Comparison of ENCODE assay signal across 13 cellular contexts in genomic region chr2:213285404-213285803, GRCh38. TPM values are rescaled to one million over a fixed set of nuclear protein-coding genes. Genes with fewer than 3 reads are reported as not detected.
DNase-seq lines count a peak whose midpoint lies in the region; ATAC-seq and TF ChIP-seq lines count a peak whose summit lies in the region.
"Had no signal": no experiment of that assay in that cellular context is flagged by ENCODE, and none has a peak within 500 bp of the region (broad histone marks: within the 10 kb centered on the region; RNA-seq: fewer than 3 reads in every experiment).

No MANE protein-coding gene starts in this region.

- H3K9me3 Mint-ChIP-seq in activated T-cell treated with anti-CD3 and anti-CD28 coated beads, Interleukin-2, amount 50 U/mL, for 4 hours = no peaks in the 10 kb centered on the region
- H3K9me3 Mint-ChIP-seq in activated T-helper 17 cell treated with anti-CD3 and anti-CD28 coated beads, Interleukin-2, amount 50 U/mL, for 72 hours = no peaks in the 10 kb centered on the region
- H3K9me3 Mint-ChIP-seq: stimulated activated memory B cell treated with anti-CD40 and anti-IgM and Interleukin-4, amounts not matched to agents 10 μg/mL and 1 μg/mL and 100 μg/mL, for 72 hours had no signal

- peaks cover 27% of the 10 kb centered on the region for H3K4me1 Mint-ChIP-seq in activated T-cell treated with anti-CD3 and anti-CD28 coated beads, Interleukin-2, amount 50 U/mL, for 4 hours (ENCODE audit: low read depth)
- H3K4me1 Mint-ChIP-seq in activated T-helper 17 cell treated with anti-CD3 and anti-CD28 coated beads, Interleukin-2, amount 50 U/mL, for 72 hours = peaks cover 6% of the 10 kb centered on the region

- H3K27me3 ChIP-seq in iPS-20b (ENCODE audit: insufficient read depth, low read length) (no peaks in the 10 kb centered on the region), testis (no peaks in the 10 kb centered on the region)

- H3K27ac ChIP-seq in iPS-20b (ENCODE audit: low read length) (no peak overlapping the region), testis (no peak overlapping the region)

- TF ChIP-seq POLR2A in testis (IDR thresholded peaks at IDR 0.05) = no peak

- peaks cover 5% of the 10 kb centered on the region for H3K36me3 Mint-ChIP-seq in activated T-cell treated with anti-CD3 and anti-CD28 coated beads, Interleukin-2, amount 50 U/mL, for 4 hours (ENCODE audit: insufficient read depth)
- H3K36me3 Mint-ChIP-seq in activated T-helper 17 cell treated with anti-CD3 and anti-CD28 coated beads, Interleukin-2, amount 50 U/mL, for 72 hours (ENCODE audit: low read depth) = no peaks in the 10 kb centered on the region

- TF ChIP-seq CTCF in testis (IDR thresholded peaks at IDR 0.05) = no peak

- peak overlapping the region; percentile 89 for H3K27ac Mint-ChIP-seq in activated T-helper 17 cell treated with anti-CD3 and anti-CD28 coated beads, Interleukin-2, amount 50 U/mL, for 72 hours

- peaks cover 15% of the 10 kb centered on the region for H3K4me1 ChIP-seq in iPS-20b (ENCODE audit: insufficient read depth, low read length)
- peaks cover 5% of the 10 kb centered on the region for H3K4me1 ChIP-seq in testis

- peak overlapping the region; percentile 35 for H3K4me3 Mint-ChIP-seq in activated T-cell treated with anti-CD3 and anti-CD28 coated beads, Interleukin-2, amount 50 U/mL, for 4 hours
- peak overlapping the region; percentile 89 for H3K4me3 Mint-ChIP-seq in activated T-helper 17 cell treated with anti-CD3 and anti-CD28 coated beads, Interleukin-2, amount 50 U/mL, for 72 hours

- H3K4me3 ChIP-seq in iPS-20b (ENCODE audit: low read length) (peak overlapping the region; percentile 94), testis (peak overlapping the region; percentile 76 to 89)

- ATAC-seq in activated T-cell treated with anti-CD3 and anti-CD28 coated beads, Interleukin-2, amount 50 U/mL, for 4 hours = no peak
- no peak for ATAC-seq in activated T-helper 17 cell treated with anti-CD3 and anti-CD28 coated beads, Interleukin-2, amount 50 U/mL, for 72 hours (replicated peaks)
- ATAC-seq in GM19463 (IDR thresholded peaks at IDR 0.05; ENCODE audit: unreplicated experiment) (no peak), HG03521 (IDR thresholded peaks at IDR 0.05; ENCODE audit: unreplicated experiment) (no peak)
- ATAC-seq: stimulated activated memory B cell treated with anti-CD40 and anti-IgM and Interleukin-4, amounts not matched to agents 10 μg/mL and 1 μg/mL and 100 μg/mL, for 72 hours had no signal

- DNase-seq in activated T-cell treated with anti-CD3 and anti-CD28 coated beads, Interleukin-2, amount 50 U/mL, for 4 hours = no peak
- DNase-seq in activated T-cell treated with anti-CD3 and anti-CD28 coated beads, Interleukin-2, amount 50 U/mL, for 1 hour = no peak
- DNase-seq in testis (no peak), AML-193 (lab: John Stamatoyannopoulos, UW) (no peak)
- DNase-seq: effector CD8-positive, alpha-beta T cell; NCI-H2029 treated with DMSO at 0.1 percent for 48 hours; occipital lobe had no signal

- no peaks in the 10 kb centered on the region for H3K36me3 ChIP-seq in iPS-20b (ENCODE audit: insufficient read depth, low read depth, low read length)
- no peaks in the 10 kb centered on the region for H3K36me3 ChIP-seq in testis (ENCODE audit: low read depth, missing control alignments)
- H3K36me3 ChIP-seq: BLaER1 treated with 17β-estradiol and CSF1 and Interleukin-3, amounts not matched to agents 10 nM and 100 nM had no signal

- intact Hi-C loops in testis (cut with DNase I; ENCODE audit: low total_unique reads) = no loop called here

- H3K9me3 ChIP-seq in iPS-20b (ENCODE audit: insufficient read depth, low read depth, low read length) (no peaks in the 10 kb centered on the region), testis (no peaks in the 10 kb centered on the region)

- peak overlapping the region; percentile 85; the same call in 1 of the 2 replicates for H3K9ac ChIP-seq in iPS-20b (ENCODE audit: low read depth, low read length)

- WGBS in testis, 2 donors = 53 to 62% methylated on average over 5 of the region's 5 CpGs

- H3K27me3 Mint-ChIP-seq in activated T-cell treated with anti-CD3 and anti-CD28 coated beads, Interleukin-2, amount 50 U/mL, for 4 hours (ENCODE audit: low read depth) = no peaks in the 10 kb centered on the region
- no peaks in the 10 kb centered on the region for H3K27me3 Mint-ChIP-seq in activated T-helper 17 cell treated with anti-CD3 and anti-CD28 coated beads, Interleukin-2, amount 50 U/mL, for 72 hours
- H3K27me3 Mint-ChIP-seq: stimulated activated memory B cell treated with anti-CD40 and anti-IgM and Interleukin-4, amounts not matched to agents 10 μg/mL and 1 μg/mL and 100 μg/mL, for 72 hours had no signal

RNA-seq across cellular contexts. Expression of gene SPAG16, which starts 1.1 kb away (rescaled TPM):
- 1 to 10 TPM; 5.4 to 5.7 (median 5.5) TPM for total RNA-seq in activated T-cell treated with anti-CD3 and anti-CD28 coated beads, Interleukin-2, amount 50 U/mL, for 4 hours
- total RNA-seq in activated T-helper 17 cell treated with anti-CD3 and anti-CD28 coated beads, Interleukin-2, amount 50 U/mL, for 72 hours = 1 to 10 TPM; 7.2 TPM
- 100 to 1,000 TPM in 1 of 2 donors, 10 to 100 TPM in 1; 69.7 to 111 TPM for total RNA-seq in testis
- 80.7 TPM for polyA plus RNA-seq in testis (ENCODE audit: insufficient read depth, low read depth, low replicate concordance)

Comparison
In these comparisons a context has a peak if more than half of its experiments do, and no peak if none do; other contexts are left out.
1. RNA of gene SPAG16, which starts 1.1 kb away (total RNA-seq): 69.7 to 111 TPM in testis; 7.2 TPM in activated T-helper 17 cell treated with anti-CD3 and anti-CD28 coated beads, Interleukin-2, amount 50 U/mL, for 72 hours and 5.4 to 5.7 TPM in activated T-cell treated with anti-CD3 and anti-CD28 coated beads, Interleukin-2, amount 50 U/mL, for 4 hours; every median in the first group is over 4 times any median in the second.